ENCODE assay signal across 8 cellular contexts in genomic region chr5:78295035-78295961, GRCh38. TPM values are rescaled to one million over a fixed set of nuclear protein-coding genes. Genes with fewer than 3 reads are reported as not detected.
A peak's percentile ranks its signal among the peaks of the same experiment; 100 is the strongest.
DNase-seq lines count a peak whose midpoint lies in the region; ATAC-seq, FAIRE-seq and TF ChIP-seq lines count a peak whose summit lies in the region.

No MANE protein-coding gene starts in this region.

- peak overlapping the region; percentile 60 for H3K4me2 ChIP-seq in endothelial cell of umbilical vein (ENCODE audit: insufficient read depth, low read length)

- H3K9me1 ChIP-seq in endothelial cell of umbilical vein (replicated peaks; ENCODE audit: control insufficient read depth, extremely low read depth, insufficient read depth, low read length), result no peaks in the 10 kb centered on the region

- H3K9me3 ChIP-seq in endothelial cell of umbilical vein (replicated peaks; ENCODE audit: control insufficient read depth, insufficient read depth, low read length), result no peaks in the 10 kb centered on the region

- no peaks in the 10 kb centered on the region for H4K20me1 ChIP-seq in endothelial cell of umbilical vein (replicated peaks; ENCODE audit: control insufficient read depth, extremely low read depth, insufficient read depth, low read length)

- CTCF ChIA-PET in endothelial cell of umbilical vein (lab: Charles Lee), result interaction anchor here (0.7 to 2.2 kb wide), 11 partner anchors 8 to 803 kb away, joined by 3 to 7 read pairs (median 4); partner anchors contain the start of genes SCAMP1 and WDR41

- peak in 1 of 2 donors; percentile 18 for TF ChIP-seq CTCF in endothelial cell of umbilical vein (IDR thresholded peaks at IDR 0.05; ENCODE audit: extremely low read depth in 1 of 2, insufficient read depth in 1 of 2, low read depth in 1 of 2, low read length in 2 of 2)

- FAIRE-seq in endothelial cell of umbilical vein (lab: Jason Lieb, UNC) (no peak), HTR-8/SVneo (lab: Jason Lieb, UNC) (no peak)

- dilution Hi-C loops in endothelial cell of umbilical vein (cut with MboI; ENCODE audit: extremely low pct_ligation_motif_present, low sequenced_read_pairs), result no loop called here

- peaks cover 32 to 47% of the 10 kb centered on the region in 2 donors for H3K4me1 Mint-ChIP-seq in natural killer cell treated with Interleukin-12 subunit alpha and Interleukin-12 subunit beta and Interleukin-15 and Interleukin-18, amount 100 ng/mL, for 72 hours (ENCODE audit: low read depth in 2 of 2)
- peaks cover 39% of the 10 kb centered on the region for H3K4me1 Mint-ChIP-seq in stimulated activated naive CD8-positive, alpha-beta T cell treated with anti-CD3 and anti-CD28 coated beads, Interleukin-15, Interleukin-2, amounts not matched to agents 100 ng/mL and 50 ng/mL, for 24 hours (ENCODE audit: low read depth)

- TSS peak; percentile 94 for BruUV-seq in endothelial cell of umbilical vein (replicated peaks; lab: Mats Ljungman, UMichigan)

- peaks cover 37% of the 10 kb centered on the region for H3K79me2 ChIP-seq in endothelial cell of umbilical vein (ENCODE audit: control insufficient read depth, insufficient read depth, low read length)

- peaks cover 14% of the 10 kb centered on the region for H3K4me1 ChIP-seq in endothelial cell of umbilical vein (ENCODE audit: control insufficient read depth, extremely low read depth, insufficient read depth, low read length)

- peaks cover 0 to 3% of the 10 kb centered on the region in 2 donors for H3K27me3 Mint-ChIP-seq in natural killer cell treated with Interleukin-12 subunit alpha and Interleukin-12 subunit beta and Interleukin-15 and Interleukin-18, amount 100 ng/mL, for 72 hours
- H3K27me3 Mint-ChIP-seq in stimulated activated naive CD8-positive, alpha-beta T cell treated with anti-CD3 and anti-CD28 coated beads, Interleukin-15, Interleukin-2, amounts not matched to agents 100 ng/mL and 50 ng/mL, for 24 hours, result no peaks in the 10 kb centered on the region

- peak overlapping the region; percentile 7 for H3K27ac ChIP-seq in endothelial cell of umbilical vein (ENCODE audit: insufficient read depth, low read depth, low read length)

- H3K4me3 Mint-ChIP-seq in natural killer cell treated with Interleukin-12 subunit alpha and Interleukin-12 subunit beta and Interleukin-15 and Interleukin-18, amount 100 ng/mL, for 72 hours, result peak overlapping the region; percentile 95
- peak overlapping the region; percentile 89 for H3K4me3 Mint-ChIP-seq in stimulated activated naive CD8-positive, alpha-beta T cell treated with anti-CD3 and anti-CD28 coated beads, Interleukin-15, Interleukin-2, amounts not matched to agents 100 ng/mL and 50 ng/mL, for 24 hours

- H3K27ac Mint-ChIP-seq in natural killer cell treated with Interleukin-12 subunit alpha and Interleukin-12 subunit beta and Interleukin-15 and Interleukin-18, amount 100 ng/mL, for 72 hours, result peak overlapping the region; percentile 91 to 97
- peak overlapping the region; percentile 99 for H3K27ac Mint-ChIP-seq in stimulated activated naive CD8-positive, alpha-beta T cell treated with anti-CD3 and anti-CD28 coated beads, Interleukin-15, Interleukin-2, amounts not matched to agents 100 ng/mL and 50 ng/mL, for 24 hours

- DNase-seq in Daoy (ENCODE audit: low read depth) (peak; percentile 26), H7 (peak; percentile 72), NCI-H226 (peak; percentile 50), endothelial cell of umbilical vein (ENCODE audit: low read depth, low spot score) (no peak), HTR-8/SVneo (ENCODE audit: insufficient read length, low spot score) (no peak)
- peak; percentile 1 for DNase-seq in activated CD8-positive, alpha-beta memory T cell treated with anti-CD3 and anti-CD28 coated beads, Interleukin-2, amount 50 U/mL, for 24 hours (ENCODE audit: extremely low read depth)
- no peak for DNase-seq in natural killer cell treated with Interleukin-12 subunit alpha and Interleukin-12 subunit beta and Interleukin-15 and Interleukin-18, amount 100 ng/mL, for 72 hours (ENCODE audit: low spot score)

- H3K27me3 ChIP-seq in H7 (ENCODE audit: control insufficient read depth, insufficient read depth, low read length) (no peaks in the 10 kb centered on the region), endothelial cell of umbilical vein (ENCODE audit: control insufficient read depth in 2 of 2, insufficient read depth in 2 of 2, low read length in 2 of 2) (no peaks in the 10 kb centered on the region)

- H3K36me3 ChIP-seq in H7 (replicated peaks; ENCODE audit: control insufficient read depth, insufficient read depth, low read length), result no peaks in the 10 kb centered on the region
- H3K36me3 ChIP-seq in endothelial cell of umbilical vein (ENCODE audit: control insufficient read depth in 2 of 2, extremely low read depth in 1 of 2, insufficient read depth in 2 of 2, low read length in 2 of 2), result no peaks in the 10 kb centered on the region

- peak overlapping the region; percentile 91 for H3K4me3 ChIP-seq in H7 (ENCODE audit: insufficient read depth, low read depth, low read length)
- peak overlapping the region; percentile 61 to 99 (median 97) for H3K4me3 ChIP-seq in endothelial cell of umbilical vein (replicated peaks in 1 of 3; ENCODE audit: insufficient read depth in 1 of 3, low read depth in 1 of 3, low read length in 3 of 3)

- no peak for TF ChIP-seq POLR2A in endothelial cell of umbilical vein (IDR thresholded peaks at IDR 0.05; ENCODE audit: low read depth, low read length)

- peaks cover 11% of the 10 kb centered on the region for H3K36me3 Mint-ChIP-seq in natural killer cell treated with Interleukin-12 subunit alpha and Interleukin-12 subunit beta and Interleukin-15 and Interleukin-18, amount 100 ng/mL, for 72 hours
- H3K36me3 Mint-ChIP-seq in stimulated activated naive CD8-positive, alpha-beta T cell treated with anti-CD3 and anti-CD28 coated beads, Interleukin-15, Interleukin-2, amounts not matched to agents 100 ng/mL and 50 ng/mL, for 24 hours (ENCODE audit: low read depth), result peaks cover 4% of the 10 kb centered on the region

- peak overlapping the region; percentile 53 for H2AFZ ChIP-seq in endothelial cell of umbilical vein (ENCODE audit: low read depth, low read length)

- ATAC-seq in natural killer cell treated with Interleukin-12 subunit alpha and Interleukin-12 subunit beta and Interleukin-15 and Interleukin-18, amount 100 ng/mL, for 72 hours, result peak; percentile 11 to 56

- intact Hi-C loops in endothelial cell of umbilical vein (cut with micrococcal nuclease), result loop anchor here (10.0 kb wide), 2 partner anchors 420 to 650 kb away; no protein-coding TSS in a partner anchor

- H3K9ac ChIP-seq in endothelial cell of umbilical vein (replicated peaks; ENCODE audit: extremely low read depth, insufficient read depth, low read length), result peak overlapping the region; percentile 33

- no peaks in the 10 kb centered on the region for H3K9me3 Mint-ChIP-seq in natural killer cell treated with Interleukin-12 subunit alpha and Interleukin-12 subunit beta and Interleukin-15 and Interleukin-18, amount 100 ng/mL, for 72 hours
- H3K9me3 Mint-ChIP-seq in stimulated activated naive CD8-positive, alpha-beta T cell treated with anti-CD3 and anti-CD28 coated beads, Interleukin-15, Interleukin-2, amounts not matched to agents 100 ng/mL and 50 ng/mL, for 24 hours, result no peaks in the 10 kb centered on the region

- POLR2A ChIA-PET in endothelial cell of umbilical vein (lab: Charles Lee), result interaction anchor here (0.6 to 1.4 kb wide), 2 partner anchors 42 to 65 kb away, joined by 4 to 8 read pairs; partner anchors contain the start of gene SCAMP1

TF ChIP-seq in endothelial cell of umbilical vein, 7 proteins besides CTCF, POLR2A, EP300 and RAD21:
- no peak for TF ChIP-seq MAX (IDR thresholded peaks at IDR 0.05; ENCODE audit: insufficient read depth, insufficient read length)
- no peak for TF ChIP-seq MYC (IDR thresholded peaks at IDR 0.05; ENCODE audit: low read depth, low read length)
- no peak for TF ChIP-seq JUN (IDR thresholded peaks at IDR 0.05; ENCODE audit: borderline replicate concordance, insufficient read depth, insufficient read length, low read depth)
- TF ChIP-seq EZH2 (IDR thresholded peaks at IDR 0.05; ENCODE audit: borderline replicate concordance, low read depth, low read length, severe bottlenecking), result no peak
- no peak for TF ChIP-seq FOS (IDR thresholded peaks at IDR 0.05; ENCODE audit: borderline replicate concordance, insufficient read depth, low read length)
- TF ChIP-seq POLR2AphosphoS5 (IDR thresholded peaks at IDR 0.05; ENCODE audit: insufficient read depth, low read depth, low read length), result no peak
- no peak for TF ChIP-seq GATA2 (IDR thresholded peaks at IDR 0.05; ENCODE audit: insufficient read depth, insufficient read length, low read depth, low read length)

RNA-seq across cellular contexts. Expression of gene AP3B1, which starts 0.8 kb away (rescaled TPM):
- 39.0 and 71.8 TPM in 2 replicates for total RNA-seq in Daoy (2014; rRNA removed; shearing (Covaris generic))
- 40.1 and 49.8 TPM in 2 replicates for total RNA-seq in H7 (2014; rRNA removed; shearing (Covaris generic))
- 46.5 and 46.7 TPM in 2 replicates for total RNA-seq in endothelial cell of umbilical vein
- 29.5 and 31.6 TPM in 2 replicates for polyA plus RNA-seq in endothelial cell of umbilical vein
- 34.9 TPM in 2 replicates for polyA plus RNA-seq in endothelial cell of umbilical vein (2011; cell fraction: cytosol; rRNA removed)
- polyA plus RNA-seq in endothelial cell of umbilical vein (2011; cell fraction: nucleus; rRNA removed), result 33.7 and 38.2 TPM in 2 replicates
- 38.0 and 44.7 TPM in 2 replicates for polyA plus RNA-seq in endothelial cell of umbilical vein (2012)
- 59.4 and 62.1 TPM in 2 replicates for polyA minus RNA-seq in endothelial cell of umbilical vein
- 16.2 TPM for polyA minus RNA-seq in endothelial cell of umbilical vein (2011; cell fraction: cytosol; rRNA and poly(A)+ RNA removed)
- polyA minus RNA-seq in endothelial cell of umbilical vein (2011; cell fraction: nucleus; rRNA and poly(A)+ RNA removed), result 87.4 and 110 TPM in 2 replicates
- 10 to 100 TPM; 72.9 to 79.6 TPM for total RNA-seq in natural killer cell treated with Interleukin-12 subunit alpha and Interleukin-12 subunit beta and Interleukin-15 and Interleukin-18, amount 100 ng/mL, for 72 hours

Comparison
In these comparisons a context has a peak if more than half of its experiments do, and no peak if none do; other contexts are left out.
1. DNase-seq: peak in Daoy (single experiment), H7 (single experiment), NCI-H226 (single experiment) and activated CD8-positive, alpha-beta memory T cell treated with anti-CD3 and anti-CD28 coated beads, Interleukin-2, amount 50 U/mL, for 24 hours (single experiment); none in endothelial cell of umbilical vein (single experiment), natural killer cell treated with Interleukin-12 subunit alpha and Interleukin-12 subunit beta and Interleukin-15 and Interleukin-18, amount 100 ng/mL, for 72 hours (single experiment) and HTR-8/SVneo (single experiment).